ENCODE assay signal across 15 cellular contexts in genomic region chr11:108198833-108199232, GRCh38. TPM values are rescaled to one million over a fixed set of nuclear protein-coding genes. Genes with fewer than 3 reads are reported as not detected.
DNase-seq lines count a peak whose midpoint lies in the region; ATAC-seq and TF ChIP-seq lines count a peak whose summit lies in the region.
"Had no signal": no experiment of that assay in that cellular context is flagged by ENCODE, and none has a peak within 500 bp of the region (broad histone marks: within the 10 kb centered on the region; RNA-seq: fewer than 3 reads in every experiment).

No MANE protein-coding gene starts in this region.

- peaks cover 0 to 3% (median 0%) of the 10 kb centered on the region in 9 donors for H3K9me3 Mint-ChIP-seq in naive thymus-derived CD8-positive, alpha-beta T cell

- peak; percentile 42 for DNase-seq in dermis blood vessel endothelial cell
- DNase-seq in naive thymus-derived CD8-positive, alpha-beta T cell: no peak
- no peak for DNase-seq in mesenteric fat pad (ENCODE audit: low spot score)
- no peak for DNase-seq in inferior parietal cortex (ENCODE audit: extremely low spot score)
- DNase-seq: activated CD4-positive, alpha-beta T cell treated with anti-CD3 and anti-CD28 coated beads, Interleukin-2, amount 10 ng/mL, durations not matched to agents 7 days and 5 days; activated naive CD4-positive, alpha-beta T cell; BE2C; midbrain; MV-4-11; stimulated activated CD4-positive, alpha-beta T cell treated with anti-CD3 and anti-CD28 coated beads, Interleukin-4, amount 100 ng/mL, for 1 hour; stimulated activated naive CD4-positive, alpha-beta T cell had no signal

- peak overlapping the region in 9 of 10 donors; percentile 43 to 91 (median 73) for H3K27ac Mint-ChIP-seq in naive thymus-derived CD8-positive, alpha-beta T cell
- H3K27ac Mint-ChIP-seq: activated CD4-positive, alpha-beta T cell treated with anti-CD3 and anti-CD28 coated beads, Interleukin-2, amount 10 ng/mL, durations not matched to agents 7 days and 5 days had no signal

- peaks cover 29 to 81% (median 73%) of the 10 kb centered on the region in 4 donors for H3K4me1 Mint-ChIP-seq in naive thymus-derived CD8-positive, alpha-beta T cell

- peaks cover 0 to 60% (median 22%) of the 10 kb centered on the region in 10 experiments; a peak in 13 of 20 replicates for H3K4me1 ChIP-seq in BLaER1 treated with 17β-estradiol and CSF1 and Interleukin-3, amounts not matched to agents 10 nM and 100 nM
- no peaks in the 10 kb centered on the region for H3K4me1 ChIP-seq in HEK293 (ENCODE audit: control insufficient read depth, insufficient read depth, low read length)
- H3K4me1 ChIP-seq: BE2C had no signal

- H3K27me3 ChIP-seq in BLaER1 treated with 17β-estradiol and CSF1 and Interleukin-3, amounts not matched to agents 10 nM and 100 nM: no peaks in the 10 kb centered on the region
- H3K27me3 ChIP-seq: BE2C had no signal

- peak in 1 of 2 donors; percentile 12 for ATAC-seq in naive thymus-derived CD8-positive, alpha-beta T cell
- ATAC-seq in GM21825 (IDR thresholded peaks at IDR 0.05; ENCODE audit: unreplicated experiment) (no peak), GM21360 (IDR thresholded peaks at IDR 0.05; ENCODE audit: unreplicated experiment) (no peak)

- peaks cover 53 to 100% (median 91%) of the 10 kb centered on the region in 11 experiments for H3K36me3 ChIP-seq in BLaER1 treated with 17β-estradiol and CSF1 and Interleukin-3, amounts not matched to agents 10 nM and 100 nM
- peaks cover 0 to 64% of the 10 kb centered on the region in 2 experiments; a peak in 2 of 3 replicates for H3K36me3 ChIP-seq in HEK293 (ENCODE audit: control insufficient read depth in 2 of 2, insufficient read depth in 1 of 2, low read length in 2 of 2)

- H3K4me3 ChIP-seq in BLaER1 treated with 17β-estradiol and CSF1 and Interleukin-3, amounts not matched to agents 10 nM and 100 nM: no peak overlapping the region
- no peak overlapping the region for H3K4me3 ChIP-seq in HEK293 (ENCODE audit: low read depth, low read length)

- peak overlapping the region in 7 of 11 experiments; percentile 7 to 72 (median 57); a peak in 9 of 22 replicates for H3K27ac ChIP-seq in BLaER1 treated with 17β-estradiol and CSF1 and Interleukin-3, amounts not matched to agents 10 nM and 100 nM
- H3K27ac ChIP-seq in HEK293 (ENCODE audit: extremely low read depth, low read depth, low read length): no peak overlapping the region

- TF ChIP-seq CTCF in HEK293 (tag by site-specific recombination; IDR thresholded peaks at IDR 0.05): no peak

- H3K36me3 Mint-ChIP-seq in naive thymus-derived CD8-positive, alpha-beta T cell: peaks cover 4 to 75% (median 16%) of the 10 kb centered on the region in 3 donors

- CTCF ChIA-PET in HEK293 (lab: Yijun Ruan, JAX): no interaction called here

- H3K9ac ChIP-seq in BLaER1 treated with 17β-estradiol and CSF1 and Interleukin-3, amounts not matched to agents 10 nM and 100 nM: no peak overlapping the region; a peak in 1 of 22 replicates

- H3K9me3 ChIP-seq in BLaER1 treated with 17β-estradiol and CSF1 and Interleukin-3, amounts not matched to agents 10 nM and 100 nM (replicated peaks in 1 of 11): peaks cover 6 to 34% (median 18%) of the 10 kb centered on the region in 11 experiments
- no peaks in the 10 kb centered on the region for H3K9me3 ChIP-seq in HEK293 (ENCODE audit: control insufficient read depth, insufficient read depth, low read depth, low read length)
- H3K9me3 ChIP-seq: BE2C had no signal

- no peaks in the 10 kb centered on the region for H3K27me3 Mint-ChIP-seq in naive thymus-derived CD8-positive, alpha-beta T cell
- H3K27me3 Mint-ChIP-seq: activated CD4-positive, alpha-beta T cell treated with anti-CD3 and anti-CD28 coated beads, Interleukin-2, amount 10 ng/mL, durations not matched to agents 7 days and 5 days had no signal

- peak overlapping the region in 5 of 11 experiments; percentile 60 to 72 (median 66); a peak in 9 of 22 replicates for H3K4me2 ChIP-seq in BLaER1 treated with 17β-estradiol and CSF1 and Interleukin-3, amounts not matched to agents 10 nM and 100 nM

- peaks cover 0 to 38% (median 13%) of the 10 kb centered on the region in 11 experiments; a peak in 9 of 22 replicates for H4K20me1 ChIP-seq in BLaER1 treated with 17β-estradiol and CSF1 and Interleukin-3, amounts not matched to agents 10 nM and 100 nM

- H3K4me3 Mint-ChIP-seq in naive thymus-derived CD8-positive, alpha-beta T cell: peak overlapping the region in 8 of 10 donors; percentile 3 to 56 (median 40)
- H3K4me3 Mint-ChIP-seq: activated CD4-positive, alpha-beta T cell treated with anti-CD3 and anti-CD28 coated beads, Interleukin-2, amount 10 ng/mL, durations not matched to agents 7 days and 5 days had no signal

- POLR2A ChIA-PET in HEK293 (lab: Yijun Ruan, JAX): interaction anchor here (0.6 kb wide), 1 partner anchor 262 kb away, joined by 3 read pairs; no protein-coding TSS in a partner anchor
- POLR2A ChIA-PET in naive thymus-derived CD8-positive, alpha-beta T cell (lab: Charles Lee): interaction anchor here (0.6 kb wide), 1 partner anchor 47 kb away, joined by 3 read pairs; no protein-coding TSS in a partner anchor

TF ChIP-seq in HEK293, 187 proteins besides CTCF, POLR2A, EP300 and RAD21:
- no peak for TF ChIP-seq ZNF830 (tag by site-specific recombination; IDR thresholded peaks at IDR 0.05; ENCODE audit: low read depth)
- TF ChIP-seq ZNF585B (tag by site-specific recombination; IDR thresholded peaks at IDR 0.05): peak; percentile 22; the same call in 1 of the 2 replicates

RNA-seq across cellular contexts. Expression of gene NPAT, which starts 23.6 kb away (rescaled TPM):
- total RNA-seq in dermis blood vessel endothelial cell (17.5 and 21.9 TPM in 2 replicates), mesenteric fat pad (12.1 TPM)
- total RNA-seq in naive thymus-derived CD8-positive, alpha-beta T cell: 10 to 100 TPM; 73.9 to 75.8 TPM
- 10 to 100 TPM; 34.9 to 52.8 (median 47.0) TPM for polyA plus RNA-seq in naive thymus-derived CD8-positive, alpha-beta T cell

RNA-seq across cellular contexts. Expression of gene ATM, which starts 24.0 kb away (rescaled TPM):
- total RNA-seq in dermis blood vessel endothelial cell (82.9 and 86.4 TPM in 2 replicates), mesenteric fat pad (54.5 TPM)
- 100 to 1,000 TPM; 792 to 837 TPM for total RNA-seq in naive thymus-derived CD8-positive, alpha-beta T cell
- polyA plus RNA-seq in naive thymus-derived CD8-positive, alpha-beta T cell: 100 to 1,000 TPM; 105 to 164 (median 121) TPM
